In genomic region chr6:156816505-156816904, GRCh38 we compare ENCODE assay signal across 12 cellular contexts. TPM values are rescaled to one million over a fixed set of nuclear protein-coding genes. Genes with fewer than 3 reads are reported as not detected.
DNase-seq lines count a peak whose midpoint lies in the region; ATAC-seq and TF ChIP-seq lines count a peak whose summit lies in the region.
"Had no signal": no experiment of that assay in that cellular context is flagged by ENCODE, and none has a peak within 500 bp of the region (broad histone marks: within the 10 kb centered on the region; RNA-seq: fewer than 3 reads in every experiment).

No MANE protein-coding gene starts in this region.

- ATAC-seq in HG02610 (IDR thresholded peaks at IDR 0.05; ENCODE audit: unreplicated experiment), result peak; percentile 73
- peak; percentile 90 for ATAC-seq in body of pancreas
- peak; percentile 68 to 89 (median 78) for ATAC-seq in right lobe of liver
- ATAC-seq in GM21723 (IDR thresholded peaks at IDR 0.05; ENCODE audit: unreplicated experiment), result no peak
- ATAC-seq: activated CD8-positive, alpha-beta memory T cell treated with anti-CD3 and anti-CD28 coated beads, Interleukin-2, amount 10 ng/mL, durations not matched to agents 7 days and 5 days had no signal

- H3K4me1 ChIP-seq in body of pancreas (peaks cover 49% of the 10 kb centered on the region), right lobe of liver (no peaks in the 10 kb centered on the region), smooth muscle cell (ENCODE audit: low read depth) (peaks cover 22% of the 10 kb centered on the region)

- no peak for TF ChIP-seq POLR2A in body of pancreas (IDR thresholded peaks at IDR 0.05)
- no peak for TF ChIP-seq POLR2A in right lobe of liver (IDR thresholded peaks at IDR 0.05)

- peak; percentile 45 to 75 (median 70) for DNase-seq in body of pancreas
- no peak for DNase-seq in right lobe of liver
- no peak for DNase-seq in smooth muscle cell (lab: John Stamatoyannopoulos, UW; ENCODE audit: unreplicated experiment)
- DNase-seq in activated T-helper 1 cell treated with anti-CD3 and anti-CD28 coated beads, Interleukin-12 subunit alpha, Interleukin-12 subunit beta, Interleukin-2, Interleukin-4 antibody, amounts not matched to agents 30 ng/mL and 10 ng/mL and 1 ng/mL, durations not matched to agents 14 hours and 24 hours and 36 hours (ENCODE audit: low spot score), result no peak
- no peak for DNase-seq in stimulated activated CD4-positive, alpha-beta T cell treated with anti-CD3 and anti-CD28 coated beads, Interleukin-1b, Interleukin-23, amount 100 ng/mL, for 48 hours
- DNase-seq in activated CD4-positive, alpha-beta T cell treated with anti-CD3 and anti-CD28 coated beads, Interleukin-2, amount 50 U/mL, for 48 hours, result no peak
- DNase-seq: activated CD8-positive, alpha-beta memory T cell treated with anti-CD3 and anti-CD28 coated beads, Interleukin-2, amount 10 ng/mL, durations not matched to agents 7 days and 5 days; MM.1S had no signal

- intact Hi-C loops in body of pancreas (cut with DNase I) (no loop called here), right lobe of liver (cut with DNase I) (no loop called here)
- intact Hi-C loops in activated T-helper 1 cell treated with anti-CD3 and anti-CD28 coated beads, Interleukin-12 subunit alpha, Interleukin-12 subunit beta, Interleukin-2, Interleukin-4 antibody, amounts not matched to agents 30 ng/mL and 10 ng/mL and 1 ng/mL, durations not matched to agents 14 hours and 24 hours and 36 hours (cut with micrococcal nuclease), result no loop called here

- H3K9me3 ChIP-seq in body of pancreas (no peaks in the 10 kb centered on the region), right lobe of liver (no peaks in the 10 kb centered on the region), smooth muscle cell (replicated peaks; ENCODE audit: low read depth) (no peaks in the 10 kb centered on the region)
- H3K9me3 ChIP-seq: tibial artery had no signal

- peaks cover 97% of the 10 kb centered on the region for H4K20me1 ChIP-seq in smooth muscle cell (ENCODE audit: low read depth)

- H3K27ac Mint-ChIP-seq in activated T-helper 1 cell treated with anti-CD3 and anti-CD28 coated beads, Interleukin-12 subunit alpha, Interleukin-12 subunit beta, Interleukin-2, Interleukin-4 antibody, amounts not matched to agents 30 ng/mL and 10 ng/mL and 1 ng/mL, durations not matched to agents 14 hours and 24 hours and 36 hours, result no peak overlapping the region
- H3K27ac Mint-ChIP-seq: activated CD8-positive, alpha-beta memory T cell treated with anti-CD3 and anti-CD28 coated beads, Interleukin-2, amount 10 ng/mL, durations not matched to agents 7 days and 5 days had no signal

- H3K9me3 Mint-ChIP-seq in activated T-helper 1 cell treated with anti-CD3 and anti-CD28 coated beads, Interleukin-12 subunit alpha, Interleukin-12 subunit beta, Interleukin-2, Interleukin-4 antibody, amounts not matched to agents 30 ng/mL and 10 ng/mL and 1 ng/mL, durations not matched to agents 14 hours and 24 hours and 36 hours, result no peaks in the 10 kb centered on the region
- H3K9me3 Mint-ChIP-seq: natural killer cell treated with Interleukin-12 subunit alpha and Interleukin-12 subunit beta and Interleukin-15 and Interleukin-18, amount 100 ng/mL, for 72 hours had no signal

- H3K79me2 ChIP-seq in smooth muscle cell (ENCODE audit: low read depth), result peaks cover 100% of the 10 kb centered on the region

- no peak overlapping the region for H3K4me3 Mint-ChIP-seq in activated T-helper 1 cell treated with anti-CD3 and anti-CD28 coated beads, Interleukin-12 subunit alpha, Interleukin-12 subunit beta, Interleukin-2, Interleukin-4 antibody, amounts not matched to agents 30 ng/mL and 10 ng/mL and 1 ng/mL, durations not matched to agents 14 hours and 24 hours and 36 hours
- H3K4me3 Mint-ChIP-seq: activated CD8-positive, alpha-beta memory T cell treated with anti-CD3 and anti-CD28 coated beads, Interleukin-2, amount 10 ng/mL, durations not matched to agents 7 days and 5 days; natural killer cell treated with Interleukin-12 subunit alpha and Interleukin-12 subunit beta and Interleukin-15 and Interleukin-18, amount 100 ng/mL, for 72 hours had no signal

- no peak for TF ChIP-seq CTCF in body of pancreas (IDR thresholded peaks at IDR 0.05)
- TF ChIP-seq CTCF in right lobe of liver (IDR thresholded peaks at IDR 0.05), result no peak
- TF ChIP-seq CTCF in smooth muscle cell (IDR thresholded peaks at IDR 0.05; ENCODE audit: borderline replicate concordance, insufficient read depth, poor library complexity, severe bottlenecking), result no peak

- peaks cover 26% of the 10 kb centered on the region for H3K4me1 Mint-ChIP-seq in activated T-helper 1 cell treated with anti-CD3 and anti-CD28 coated beads, Interleukin-12 subunit alpha, Interleukin-12 subunit beta, Interleukin-2, Interleukin-4 antibody, amounts not matched to agents 30 ng/mL and 10 ng/mL and 1 ng/mL, durations not matched to agents 14 hours and 24 hours and 36 hours (ENCODE audit: low read depth)

- H3K27me3 Mint-ChIP-seq in activated T-helper 1 cell treated with anti-CD3 and anti-CD28 coated beads, Interleukin-12 subunit alpha, Interleukin-12 subunit beta, Interleukin-2, Interleukin-4 antibody, amounts not matched to agents 30 ng/mL and 10 ng/mL and 1 ng/mL, durations not matched to agents 14 hours and 24 hours and 36 hours (ENCODE audit: insufficient read depth), result no peaks in the 10 kb centered on the region
- H3K27me3 Mint-ChIP-seq: activated CD8-positive, alpha-beta memory T cell treated with anti-CD3 and anti-CD28 coated beads, Interleukin-2, amount 10 ng/mL, durations not matched to agents 7 days and 5 days; natural killer cell treated with Interleukin-12 subunit alpha and Interleukin-12 subunit beta and Interleukin-15 and Interleukin-18, amount 100 ng/mL, for 72 hours had no signal

- H3K4me3 ChIP-seq in body of pancreas (no peak overlapping the region), right lobe of liver (no peak overlapping the region), smooth muscle cell (no peak overlapping the region)
- H3K4me3 ChIP-seq: tibial artery had no signal

- peak overlapping the region in 1 of 4 donors; percentile 38 for H3K27ac ChIP-seq in body of pancreas
- no peak overlapping the region for H3K27ac ChIP-seq in right lobe of liver
- H3K27ac ChIP-seq in smooth muscle cell (ENCODE audit: low read depth), result peak overlapping the region; percentile 32
- H3K27ac ChIP-seq: tibial artery had no signal

- no peak overlapping the region for H3K4me2 ChIP-seq in smooth muscle cell

- 56 to 65% methylated on average over 7 of the region's 7 CpGs for WGBS in body of pancreas, 2 donors
- WGBS in right lobe of liver (ENCODE audit: insufficient coverage, low coverage, low lambda C conversion rate, missing lambda C conversion rate), result 62% methylated on average over 6 of the region's 7 CpGs
- 74% methylated on average over 7 of the region's 7 CpGs for WGBS in smooth muscle cell (ENCODE audit: low lambda C conversion rate)

- H3F3A ChIP-seq in smooth muscle cell (ENCODE audit: low read depth), result no peaks in the 10 kb centered on the region

- H3K36me3 ChIP-seq in body of pancreas (replicated peaks in 1 of 2; ENCODE audit: insufficient read depth in 1 of 2, low read depth in 2 of 2) (no peaks in the 10 kb centered on the region), right lobe of liver (no peaks in the 10 kb centered on the region), smooth muscle cell (ENCODE audit: low read depth) (no peaks in the 10 kb centered on the region)
- H3K36me3 ChIP-seq: tibial artery had no signal

- H3K36me3 Mint-ChIP-seq in activated T-helper 1 cell treated with anti-CD3 and anti-CD28 coated beads, Interleukin-12 subunit alpha, Interleukin-12 subunit beta, Interleukin-2, Interleukin-4 antibody, amounts not matched to agents 30 ng/mL and 10 ng/mL and 1 ng/mL, durations not matched to agents 14 hours and 24 hours and 36 hours (ENCODE audit: low read depth), result no peaks in the 10 kb centered on the region
- H3K36me3 Mint-ChIP-seq: natural killer cell treated with Interleukin-12 subunit alpha and Interleukin-12 subunit beta and Interleukin-15 and Interleukin-18, amount 100 ng/mL, for 72 hours had no signal

- no peaks in the 10 kb centered on the region for H3K27me3 ChIP-seq in body of pancreas
- no peaks in the 10 kb centered on the region for H3K27me3 ChIP-seq in right lobe of liver
- H3K27me3 ChIP-seq in smooth muscle cell (ENCODE audit: low read depth), result no peaks in the 10 kb centered on the region
- H3K27me3 ChIP-seq: tibial artery had no signal

- no peak overlapping the region for H3K9ac ChIP-seq in smooth muscle cell (ENCODE audit: low read depth)

- no peak overlapping the region for H2AFZ ChIP-seq in smooth muscle cell (ENCODE audit: low read depth)

RNA-seq across cellular contexts. Expression of gene ARID1B, which starts 39.3 kb away (rescaled TPM):
- total RNA-seq in body of pancreas (10 to 100 TPM; 71.5 to 85.1 TPM), right lobe of liver (10 to 100 TPM; 23.2 to 35.3 (median 30.7) TPM), smooth muscle cell (52.8 and 65.4 TPM in 2 replicates)
- 30.1 and 40.2 TPM in 2 replicates for polyA plus RNA-seq in smooth muscle cell
- 73.6 and 79.1 TPM in 2 replicates for total RNA-seq in activated T-helper 1 cell treated with anti-CD3 and anti-CD28 coated beads, Interleukin-12 subunit alpha, Interleukin-12 subunit beta, Interleukin-2, Interleukin-4 antibody, amounts not matched to agents 30 ng/mL and 10 ng/mL and 1 ng/mL, durations not matched to agents 14 hours and 24 hours and 36 hours

Comparison
In these comparisons a context has a peak if more than half of its experiments do, and no peak if none do; other contexts are left out.
1. DNase-seq: peak in body of pancreas (4 of 4); none in right lobe of liver (0 of 3), smooth muscle cell (single experiment), activated T-helper 1 cell treated with anti-CD3 and anti-CD28 coated beads, Interleukin-12 subunit alpha, Interleukin-12 subunit beta, Interleukin-2, Interleukin-4 antibody, amounts not matched to agents 30 ng/mL and 10 ng/mL and 1 ng/mL, durations not matched to agents 14 hours and 24 hours and 36 hours (single experiment), stimulated activated CD4-positive, alpha-beta T cell treated with anti-CD3 and anti-CD28 coated beads, Interleukin-1b, Interleukin-23, amount 100 ng/mL, for 48 hours (single experiment) and activated CD4-positive, alpha-beta T cell treated with anti-CD3 and anti-CD28 coated beads, Interleukin-2, amount 50 U/mL, for 48 hours (0 of 2).